ENCODE assay signal across 33 cellular contexts in the genomic region with DNA sequence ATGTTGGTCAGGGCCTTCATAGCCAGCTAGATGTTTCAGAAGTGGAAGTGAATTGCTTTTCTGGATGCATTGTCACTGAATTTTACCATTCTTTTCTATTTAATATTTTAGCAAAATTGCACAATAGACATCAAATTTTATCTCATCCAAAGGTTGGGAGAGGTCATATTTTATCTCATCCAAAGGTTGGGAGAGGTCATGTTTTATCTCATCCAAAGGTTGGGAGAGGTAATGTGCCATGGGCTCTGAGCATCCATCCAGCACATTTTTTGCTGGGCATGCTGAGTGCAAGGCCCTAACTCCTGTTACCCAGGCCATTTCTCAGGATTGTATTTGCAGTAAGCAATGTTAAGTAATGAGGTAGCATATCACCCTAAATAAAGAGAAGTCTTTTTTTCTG.
"Had no signal": no experiment of that assay in that cellular context is flagged by ENCODE, and none has a peak within 500 bp of the region (broad histone marks: within the 10 kb centered on the region; RNA-seq: fewer than 3 reads in every experiment).

No MANE protein-coding gene starts in this region.

- H3K27me3 ChIP-seq: adrenal gland, ascending aorta, body of pancreas, brain microvascular endothelial cell, breast epithelium, cardiac muscle cell had no signal

- H3K4me1 ChIP-seq: adrenal gland, ascending aorta, body of pancreas, breast epithelium had no signal

- DNase-seq: activated effector memory CD4-positive, alpha-beta T cell treated with anti-CD3 and anti-CD28 coated beads, Interleukin-2, amount 50 U/mL, for 16 hours; activated effector memory CD4-positive, alpha-beta T cell treated with Interleukin-2 at 50 U/mL for 16 hours; activated gamma-delta T cell; activated gamma-delta T cell treated with Interleukin-2 at 50 U/mL for 16 hours; activated naive CD4-positive, alpha-beta T cell; activated naive CD4-positive, alpha-beta T cell treated with anti-CD3 and anti-CD28 coated beads for 36 hours; activated naive CD4-positive, alpha-beta T cell treated with anti-CD3 and anti-CD28 coated beads, Interleukin-2, amount 10 ng/mL, durations not matched to agents 7 days and 5 days; activated naive CD4-positive, alpha-beta T cell treated with anti-CD3 and anti-CD28 coated beads, Interleukin-2, amount 50 U/mL, for 16 hours; activated naive CD4-positive, alpha-beta T cell treated with Interleukin-2 at 50 U/mL for 16 hours; activated naive CD8-positive, alpha-beta T cell treated with anti-CD3 and anti-CD28 coated beads for 36 hours; activated naive CD8-positive, alpha-beta T cell treated with anti-CD3 and anti-CD28 coated beads, Interleukin-2, amount 10 ng/mL, durations not matched to agents 7 days and 5 days; activated naive CD8-positive, alpha-beta T cell treated with anti-CD3 and anti-CD28 coated beads, Interleukin-2, amount 50 U/mL, for 24 hours; activated T-cell treated with anti-CD3 and anti-CD28 coated beads, Interleukin-2, amount 50 U/mL, for 1 hour; activated T-cell treated with anti-CD3 and anti-CD28 coated beads, Interleukin-2, amount 50 U/mL, for 24 hours; activated T-cell treated with anti-CD3 and anti-CD28 coated beads, Interleukin-2, amount 50 U/mL, for 4 hours; activated T-cell treated with anti-CD3 and anti-CD28 coated beads, Interleukin-2, amount 50 U/mL, for 48 hours; activated T-cell treated with anti-CD3 and anti-CD28 coated beads, Interleukin-2, amount 50 U/mL, for 72 hours; adrenal gland; amniotic stem cell; amygdala; anterior cingulate cortex; aorta; body of pancreas; brain microvascular endothelial cell; caudate nucleus; central memory CD4-positive, alpha-beta T cell; cerebellar nuclear complex had no signal

- H3K9me3 ChIP-seq: body of pancreas had no signal

- ATAC-seq: activated naive CD4-positive, alpha-beta T cell treated with anti-CD3 and anti-CD28 coated beads, Interleukin-2, amount 50 U/mL, for 72 hours; activated naive CD8-positive, alpha-beta T cell treated with anti-CD3 and anti-CD28 coated beads, Interleukin-2, amount 50 U/mL, for 24 hours; activated T-cell treated with anti-CD3 and anti-CD28 coated beads, Interleukin-2, amount 50 U/mL, for 4 hours; activated T-cell treated with anti-CD3 and anti-CD28 coated beads, Interleukin-2, amount 50 U/mL, for 72 hours; activated T-helper 17 cell treated with anti-CD3 and anti-CD28 coated beads, Interleukin-2, amount 50 U/mL, for 72 hours; body of pancreas had no signal

- FAIRE-seq: astrocyte had no signal

- H3K36me3 ChIP-seq: adrenal gland, ascending aorta, brain microvascular endothelial cell, breast epithelium, cardiac muscle cell had no signal

- H3K27ac ChIP-seq: adrenal gland, ascending aorta, body of pancreas, brain microvascular endothelial cell, breast epithelium, cardiac muscle cell had no signal

- H3K4me3 ChIP-seq: adrenal gland, ascending aorta, body of pancreas, breast epithelium, cardiac muscle cell had no signal
